ENCODE assay signal across 8 cellular contexts in genomic region chr1:113389356-113389952, GRCh38. TPM values are rescaled to one million over a fixed set of nuclear protein-coding genes. Genes with fewer than 3 reads are reported as not detected.
DNase-seq lines count a peak whose midpoint lies in the region; ATAC-seq, FAIRE-seq and TF ChIP-seq lines count a peak whose summit lies in the region.

No MANE protein-coding gene starts in this region.

- H3K36me3 Mint-ChIP-seq in activated naive CD4-positive, alpha-beta T cell treated with anti-CD3 and anti-CD28 coated beads for 36 hours (ENCODE audit: low read depth): no peaks in the 10 kb centered on the region

- H4K20me1 ChIP-seq in HepG2 (ENCODE audit: insufficient read depth, low read length): peaks cover 5% of the 10 kb centered on the region; the same call in 1 of the 2 replicates

- peaks cover 20% of the 10 kb centered on the region for H3K4me1 Mint-ChIP-seq in activated naive CD4-positive, alpha-beta T cell treated with anti-CD3 and anti-CD28 coated beads for 36 hours (ENCODE audit: low read depth)

- intact Hi-C loops in activated naive CD4-positive, alpha-beta T cell treated with anti-CD3 and anti-CD28 coated beads for 36 hours (cut with micrococcal nuclease): no loop called here
- intact Hi-C loops in HepG2 (cut with micrococcal nuclease; ENCODE audit: unreplicated experiment): loop anchor here (2.0 kb wide), 1 partner anchor 243 kb away; no protein-coding TSS in a partner anchor

- peaks cover 37% of the 10 kb centered on the region for H3K79me2 ChIP-seq in HepG2 (ENCODE audit: insufficient read depth, low read length)

- H3K4me3 ChIP-seq in adipocyte (ENCODE audit: low read length) (peak overlapping the region; percentile 86), HepG2 (replicated peaks in 1 of 3; ENCODE audit: insufficient read depth in 1 of 3, low read depth in 2 of 3, low read length in 3 of 3) (peak overlapping the region; percentile 62 to 89 (median 76)), tibial nerve (peak overlapping the region; percentile 45 to 91 (median 80))

- FAIRE-seq in HepG2 (lab: Jason Lieb, UNC): no peak

- TF ChIP-seq CTCF in HepG2 (CRISPR knock-in tag; IDR thresholded peaks at IDR 0.05): no peak
- TF ChIP-seq CTCF in tibial nerve (IDR thresholded peaks at IDR 0.05): no peak

- TF ChIP-seq POLR2A in HepG2 (IDR thresholded peaks at IDR 0.05; ENCODE audit: insufficient read depth in 1 of 2, low read depth in 2 of 2, low read length in 2 of 2) (no peak; a peak in 1 of 4 replicates), tibial nerve (IDR thresholded peaks at IDR 0.05) (no peak)

- H3K9ac ChIP-seq in adipocyte (ENCODE audit: low read length) (peak overlapping the region; percentile 80), HepG2 (ENCODE audit: insufficient read depth, low read depth, low read length) (peak overlapping the region; percentile 71)

- no peaks in the 10 kb centered on the region for H3K27me3 Mint-ChIP-seq in activated naive CD4-positive, alpha-beta T cell treated with anti-CD3 and anti-CD28 coated beads for 36 hours (ENCODE audit: low read depth)

- H3K4me3 Mint-ChIP-seq in activated naive CD4-positive, alpha-beta T cell treated with anti-CD3 and anti-CD28 coated beads for 36 hours: peak overlapping the region; percentile 82

- H3K27me3 ChIP-seq in adipocyte (replicated peaks; ENCODE audit: control insufficient read depth, insufficient read depth, low read length) (no peaks in the 10 kb centered on the region), HepG2 (ENCODE audit: control insufficient read depth in 1 of 2, insufficient read depth in 2 of 2, low read length in 2 of 2) (no peaks in the 10 kb centered on the region; a peak in 1 of 5 replicates), tibial nerve (no peaks in the 10 kb centered on the region)

- no peak for ATAC-seq in HepG2

- peak overlapping the region; percentile 60 for H3K27ac ChIP-seq in HepG2 (ENCODE audit: extremely low read length, insufficient read depth, low read length)
- peak overlapping the region; percentile 63 to 95 (median 81) for H3K27ac ChIP-seq in tibial nerve

- no peak for TF ChIP-seq RAD21 in HepG2 (CRISPR knock-in tag; IDR thresholded peaks at IDR 0.05)

- peak overlapping the region; percentile 98 for H3K4me2 ChIP-seq in HepG2 (ENCODE audit: low read depth, low read length)

- 2% methylated on average over 11 of the region's 13 CpGs for WGBS in HepG2 (ENCODE audit: low lambda C conversion rate)
- 4 to 7% methylated on average over 13 of the region's 13 CpGs for WGBS in tibial nerve, 2 donors

- H2AFZ ChIP-seq in HepG2 (ENCODE audit: low read length): peak overlapping the region; percentile 95

- H3K4me1 ChIP-seq in adipocyte (ENCODE audit: control insufficient read depth, insufficient read depth, low read length) (peaks cover 33% of the 10 kb centered on the region), HepG2 (ENCODE audit: insufficient read depth, low read length) (peaks cover 30% of the 10 kb centered on the region), tibial nerve (peaks cover 0 to 44% (median 3%) of the 10 kb centered on the region in 4 donors)

- CTCF ChIA-PET in activated naive CD4-positive, alpha-beta T cell treated with anti-CD3 and anti-CD28 coated beads for 36 hours (lab: Charles Lee): interaction anchor here (1.3 to 1.4 kb wide), 2 partner anchors 250 to 317 kb away, joined by 4 to 5 read pairs; partner anchors contain the start of gene LRIG2
- CTCF ChIA-PET in HepG2 (lab: Yijun Ruan, JAX; ENCODE audit: low intra/inter-chr PET ratio, low total read pairs): no interaction called here

- TSS peak; percentile 84 for BruUV-seq in HepG2 (replicated peaks; lab: Mats Ljungman, UMichigan)

- H3K9me3 ChIP-seq in adipocyte (ENCODE audit: control insufficient read depth, low read length): no peaks in the 10 kb centered on the region
- no peaks in the 10 kb centered on the region for H3K9me3 ChIP-seq in HepG2 (ENCODE audit: low read length)
- H3K9me3 ChIP-seq in tibial nerve: peaks cover 0 to 4% (median 0%) of the 10 kb centered on the region in 4 donors

- peaks cover 4% of the 10 kb centered on the region for H3K9me3 Mint-ChIP-seq in activated naive CD4-positive, alpha-beta T cell treated with anti-CD3 and anti-CD28 coated beads for 36 hours

- POLR2A ChIA-PET in HepG2 (lab: Yijun Ruan, JAX): interaction anchor here (0.7 to 1.3 kb wide), 10 partner anchors 13 to 248 kb away, joined by 3 to 5 read pairs (median 3); no protein-coding TSS in a partner anchor

- in situ Hi-C loops in HepG2 (cut with HindIII; ENCODE audit: extremely low pct_ligation_motif_present, low pct_unique_long_range_greater_than_20kb): no loop called here

- no peaks in the 10 kb centered on the region for H3K36me3 ChIP-seq in adipocyte (ENCODE audit: control insufficient read depth, insufficient read depth, low read length, severe bottlenecking)
- no peaks in the 10 kb centered on the region for H3K36me3 ChIP-seq in HepG2 (replicated peaks in 1 of 2; ENCODE audit: control insufficient read depth in 1 of 2, insufficient read depth in 2 of 2, low read length in 2 of 2)
- H3K36me3 ChIP-seq in tibial nerve: no peaks in the 10 kb centered on the region

- TF ChIP-seq EP300 in HepG2 (IDR thresholded peaks at IDR 0.05; ENCODE audit: low read depth in 2 of 2, low read length in 2 of 2) (no peak), HepG2 (CRISPR knock-in tag; IDR thresholded peaks at IDR 0.05; ENCODE audit: borderline replicate concordance) (no peak), tibial nerve (IDR thresholded peaks at IDR 0.05) (no peak)

- H3K27ac Mint-ChIP-seq in activated naive CD4-positive, alpha-beta T cell treated with anti-CD3 and anti-CD28 coated beads for 36 hours: no peak overlapping the region

- no peak for DNase-seq in activated naive CD4-positive, alpha-beta T cell treated with anti-CD3 and anti-CD28 coated beads for 36 hours
- no peak for DNase-seq in activated naive CD4-positive, alpha-beta T cell treated with anti-CD3 and anti-CD28 coated beads, Interleukin-2, amount 50 U/mL, for 16 hours
- DNase-seq in adipocyte (ENCODE audit: low read depth): no peak
- DNase-seq in HepG2 (ENCODE audit: low spot score): no peak
- DNase-seq in tibial nerve (ENCODE audit: low spot score in 2 of 2): no peak
- DNase-seq in cerebellar nuclear complex (lab: John Stamatoyannopoulos, UW): no peak
- no peak for DNase-seq in NOMO-1 treated with dmso at 0.1 percent for 144 hours (lab: John Stamatoyannopoulos, UW; ENCODE audit: unreplicated experiment)
- no peak for DNase-seq in activated effector memory CD4-positive, alpha-beta T cell treated with anti-CD3 and anti-CD28 coated beads, Interleukin-2, amount 50 U/mL, for 16 hours

TF ChIP-seq in HepG2, 621 proteins besides CTCF, POLR2A, EP300 and RAD21 (continues in another document):
- 0 out of 2 replicates have a peak, but pooled peaks have one; percentile 44 for TF ChIP-seq SALL2 (CRISPR knock-in tag; IDR thresholded peaks at IDR 0.05)
- 0 out of 2 replicates have a peak, but pooled peaks have one; percentile 21 for TF ChIP-seq PHF20 (CRISPR knock-in tag; IDR thresholded peaks at IDR 0.05)
- TF ChIP-seq ZNF33B (CRISPR knock-in tag; IDR thresholded peaks at IDR 0.05): 0 out of 2 replicates have a peak, but pooled peaks have one; percentile 3
- no peak for TF ChIP-seq LCORL (IDR thresholded peaks at IDR 0.05)
- peak; percentile 38; the same call in 1 of the 2 replicates for TF ChIP-seq LCORL (CRISPR knock-in tag; IDR thresholded peaks at IDR 0.05)
- no peak for TF ChIP-seq JUNB (CRISPR knock-in tag; IDR thresholded peaks at IDR 0.05; ENCODE audit: borderline replicate concordance)
- TF ChIP-seq TP53 (CRISPR knock-in tag; conservative IDR thresholded peaks at IDR 0.05): no peak
- TF ChIP-seq KDM6A (CRISPR knock-in tag; IDR thresholded peaks at IDR 0.05; ENCODE audit: low read depth): no peak
- peak; percentile 40 for TF ChIP-seq ZNF18 (CRISPR knock-in tag; IDR thresholded peaks at IDR 0.05; ENCODE audit: insufficient replicate concordance)

RNA-seq across cellular contexts. Expression of gene MAGI3, which starts 0.9 kb away (rescaled TPM):
- total RNA-seq in activated naive CD4-positive, alpha-beta T cell treated with anti-CD3 and anti-CD28 coated beads for 36 hours: 1 to 10 TPM; 5.9 to 6.4 TPM
- 11.3 and 11.8 TPM in 2 replicates for total RNA-seq in HepG2 (2016; rRNA removed; fragmentation: Illumina TruSeq; extraction: Trizol)
- 2.4 and 2.5 TPM in 2 replicates for total RNA-seq in HepG2 (2016; cell fraction: cytosol; rRNA removed; fragmentation: Illumina TruSeq; extraction: Trizol; ENCODE audit: low read depth)
- 10.8 and 10.9 TPM in 2 replicates for total RNA-seq in HepG2 (2016; cell fraction: insoluble cytoplasmic fraction; rRNA removed; fragmentation: Illumina TruSeq; extraction: Trizol)
- 5.3 and 5.6 TPM in 2 replicates for total RNA-seq in HepG2 (2016; cell fraction: membrane; rRNA removed; fragmentation: Illumina TruSeq; extraction: Trizol)
- 18.0 and 21.7 TPM in 2 replicates for total RNA-seq in HepG2 (2016; cell fraction: nucleus; rRNA removed; fragmentation: Illumina TruSeq; extraction: Trizol)
- 3.8 and 4.0 TPM in 2 replicates for polyA plus RNA-seq in HepG2 (2011; rRNA removed)
- polyA plus RNA-seq in HepG2 (2011; cell fraction: cytosol; rRNA removed): 1.9 and 3.0 TPM in 2 replicates
- 4.6 and 4.7 TPM in 2 replicates for polyA plus RNA-seq in HepG2 (2011; cell fraction: nucleus; rRNA removed)
- 6.0 and 6.8 TPM in 2 replicates for polyA plus RNA-seq in HepG2 (2012)
- polyA plus RNA-seq in HepG2 (2016; cell fraction: cytosol; fragmentation: Illumina TruSeq; extraction: Trizol; ENCODE audit: low read depth): 0.72 and 1.0 TPM in 2 replicates
- polyA plus RNA-seq in HepG2 (2016; cell fraction: insoluble cytoplasmic fraction; fragmentation: Illumina TruSeq; extraction: Trizol; ENCODE audit: low read depth): 8.4 TPM in 2 replicates
- 1.9 and 2.3 TPM in 2 replicates for polyA plus RNA-seq in HepG2 (2016; cell fraction: membrane; fragmentation: Illumina TruSeq; extraction: Trizol; ENCODE audit: low read depth)
- polyA plus RNA-seq in HepG2 (2016; cell fraction: nucleus; fragmentation: Illumina TruSeq; extraction: Trizol; ENCODE audit: insufficient read depth, low read depth): 6.9 and 7.8 TPM in 2 replicates
- polyA minus RNA-seq in HepG2 (2011; rRNA and poly(A)+ RNA removed; ENCODE audit: low replicate concordance): 10.8 and 19.5 TPM in 2 replicates
- 6.1 and 7.5 TPM in 2 replicates for polyA minus RNA-seq in HepG2 (2011; cell fraction: cytosol; rRNA and poly(A)+ RNA removed)
- 57.9 and 58.3 TPM in 2 replicates for polyA minus RNA-seq in HepG2 (2011; cell fraction: nucleus; rRNA and poly(A)+ RNA removed)
- total RNA-seq in tibial nerve: 10 to 100 TPM; 15.7 to 23.3 (median 19.4) TPM
